In the genomic region with DNA sequence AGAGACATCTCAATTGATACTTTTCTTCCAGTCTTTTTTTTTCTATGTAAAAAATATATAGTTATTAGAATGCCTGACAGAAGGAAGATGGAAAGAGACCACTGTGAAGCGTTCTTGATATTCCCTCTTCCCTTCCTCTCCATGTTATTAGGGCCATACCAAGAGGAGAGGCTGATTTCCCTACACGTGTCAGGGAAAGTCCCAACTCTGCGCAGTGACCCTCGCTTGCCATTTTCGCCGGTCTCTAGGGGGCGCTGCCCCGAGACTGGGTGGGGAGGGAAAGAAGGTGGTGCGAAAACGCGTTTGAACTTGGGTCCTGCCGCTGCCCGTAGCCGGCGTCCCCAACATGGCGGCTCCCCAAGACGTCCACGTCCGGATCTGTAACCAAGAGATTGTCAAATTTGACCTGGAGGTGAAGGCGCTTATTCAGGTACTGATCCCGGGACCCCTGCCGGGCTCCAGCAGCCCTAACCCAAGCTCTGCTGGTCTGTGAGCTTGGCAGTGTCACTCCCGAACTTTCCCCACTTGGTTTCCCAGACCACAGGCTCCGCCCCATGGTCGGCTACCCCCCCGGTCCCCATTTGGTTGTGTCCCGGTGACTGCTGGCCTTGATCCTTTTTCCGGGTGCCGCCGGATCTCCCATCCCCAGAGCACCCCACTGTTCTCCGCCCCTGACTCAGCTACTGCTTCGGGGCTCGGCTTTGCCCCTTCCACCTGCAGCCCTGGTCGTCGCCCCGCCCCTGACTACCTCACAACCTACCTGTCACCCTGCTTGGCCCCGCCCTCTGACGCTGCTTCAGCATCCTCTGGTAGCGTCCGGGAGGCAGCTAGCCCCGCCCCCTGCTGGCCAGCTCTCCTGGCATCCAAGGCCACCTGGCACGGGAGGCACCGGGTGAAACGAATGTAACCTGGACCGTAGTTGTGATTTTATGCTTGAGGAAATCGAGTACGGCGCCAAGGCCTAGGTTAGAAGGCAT, we compare ENCODE assay signal across 8 cellular contexts. TPM values are rescaled to one million over a fixed set of nuclear protein-coding genes. Genes with fewer than 3 reads are reported as not detected.
DNase-seq lines count a peak whose midpoint lies in the region; ATAC-seq and TF ChIP-seq lines count a peak whose summit lies in the region.

A gene with protein sequence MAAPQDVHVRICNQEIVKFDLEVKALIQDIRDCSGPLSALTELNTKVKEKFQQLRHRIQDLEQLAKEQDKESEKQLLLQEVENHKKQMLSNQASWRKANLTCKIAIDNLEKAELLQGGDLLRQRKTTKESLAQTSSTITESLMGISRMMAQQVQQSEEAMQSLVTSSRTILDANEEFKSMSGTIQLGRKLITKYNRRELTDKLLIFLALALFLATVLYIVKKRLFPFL (plus strand): TSS at position 332 of the 977 bp plus-strand sequence. CDS start 15 bp downstream, at position 347.

- peak; percentile 90 for ATAC-seq in HG02870 (IDR thresholded peaks at IDR 0.05; ENCODE audit: unreplicated experiment)
- ATAC-seq in heart left ventricle: peak; percentile 87 to 97 (median 94)
- ATAC-seq in upper lobe of left lung (ENCODE audit: low FRiP score in 2 of 2): peak; percentile 98

- H3K4me3 ChIP-seq in adrenal gland: peak within 1 kb of the TSS; percentile 53 to 80 (median 70)
- peak within 1 kb of the TSS; percentile 68 to 100 (median 88) for H3K4me3 ChIP-seq in heart left ventricle
- peak within 1 kb of the TSS; percentile 78 to 95 (median 90) for H3K4me3 ChIP-seq in upper lobe of left lung

- TF ChIP-seq EP300 in upper lobe of left lung (IDR thresholded peaks at IDR 0.05): peak in 1 of 4 donors; percentile 76

- peak within 1 kb of the TSS; percentile 66 to 93 (median 83) for H3K27ac ChIP-seq in adrenal gland
- H3K27ac ChIP-seq in heart left ventricle: peak within 1 kb of the TSS; percentile 58 to 94 (median 89)
- H3K27ac ChIP-seq in upper lobe of left lung: peak within 1 kb of the TSS; percentile 91 to 95 (median 92)

- H3K4me1 ChIP-seq in adrenal gland (replicated peaks in 1 of 2): no peaks in the 10 kb centered on the region
- peaks cover 0 to 14% (median 5%) of the 10 kb centered on the region in 12 donors for H3K4me1 ChIP-seq in heart left ventricle
- H3K4me1 ChIP-seq in upper lobe of left lung: peaks cover 5 to 16% (median 9%) of the 10 kb centered on the region in 4 donors

- peak; percentile 99 for TF ChIP-seq CTCF in GM13976 (IDR thresholded peaks at IDR 0.05; ENCODE audit: borderline replicate concordance, control extremely low read depth, extremely low read depth, insufficient read depth, missing control alignments)
- TF ChIP-seq CTCF in adrenal gland (IDR thresholded peaks at IDR 0.05): peak; percentile 81 to 97 (median 93)
- TF ChIP-seq CTCF in heart left ventricle (IDR thresholded peaks at IDR 0.05): peak; percentile 90 to 99 (median 94)
- peak; percentile 85 to 93 (median 88) for TF ChIP-seq CTCF in upper lobe of left lung (IDR thresholded peaks at IDR 0.05)

- DNase-seq in GM13976 (ENCODE audit: low spot score): peak; percentile 95
- peak; percentile 95 for DNase-seq in NCI-H146 (lab: John Stamatoyannopoulos, UW)
- peak; percentile 94 to 97 (median 96) for DNase-seq in T-helper 1 cell
- DNase-seq in adrenal gland: peak; percentile 97 to 99 (median 99)
- DNase-seq in heart left ventricle: peak; percentile 94 to 98 (median 95)
- peak; percentile 92 for DNase-seq in pons (ENCODE audit: low spot score)
- peak; percentile 97 to 99 for DNase-seq in upper lobe of left lung

- peak; percentile 28 to 56 for TF ChIP-seq POLR2A in adrenal gland (IDR thresholded peaks at IDR 0.05)
- no peak for TF ChIP-seq POLR2A in heart left ventricle (IDR thresholded peaks at IDR 0.05)
- peak; percentile 29 to 74 (median 54) for TF ChIP-seq POLR2A in upper lobe of left lung (IDR thresholded peaks at IDR 0.05)

- H3K9me3 ChIP-seq in adrenal gland (replicated peaks in 1 of 3): no peaks in the 10 kb centered on the region
- H3K9me3 ChIP-seq in heart left ventricle: no peaks in the 10 kb centered on the region
- H3K9me3 ChIP-seq in upper lobe of left lung: no peaks in the 10 kb centered on the region

- H3K36me3 ChIP-seq in adrenal gland (replicated peaks in 1 of 2): peaks cover 0 to 4% of the 10 kb centered on the region in 2 donors
- peaks cover 0 to 32% (median 21%) of the 10 kb centered on the region in 9 donors for H3K36me3 ChIP-seq in heart left ventricle
- peaks cover 0 to 30% (median 15%) of the 10 kb centered on the region in 4 donors for H3K36me3 ChIP-seq in upper lobe of left lung

- H3K27me3 ChIP-seq in adrenal gland (no peaks in the 10 kb centered on the region), heart left ventricle (no peaks in the 10 kb centered on the region), upper lobe of left lung (no peaks in the 10 kb centered on the region)

- intact Hi-C loops in adrenal gland (cut with DNase I): loop anchor here (5.0 kb wide), 2 partner anchors 157 to 162 kb away; a partner anchor contains a TSS
- intact Hi-C loops in heart left ventricle (cut with DNase I): loop anchor here in 8 of 10 donors (2.0 to 10.0 kb wide), 9 partner anchors 87 to 440 kb away; a partner anchor contains a TSS

- 0 to 1% (median 1%) methylated on average over 21 to 48 of the region's 48 CpGs for WGBS in adrenal gland, 4 donors
- WGBS in heart left ventricle, 4 donors: 1% methylated on average over 41 to 48 of the region's 48 CpGs
- WGBS in upper lobe of left lung, 2 donors: 1 to 2% methylated on average over 21 to 48 of the region's 48 CpGs

- in situ Hi-C loops in GM13976 (cut with MboI; ENCODE audit: low sequenced_read_pairs, unreplicated experiment): loop anchor here (10.0 kb wide), 1 partner anchor 160 kb away; a partner anchor contains a TSS

RNA-seq across cellular contexts. Expression of the gene that starts here (rescaled TPM):
- 10 to 100 TPM in 6 of 8 donors, 1 to 10 TPM in 2; 5.9 to 28.8 (median 14.0) TPM for total RNA-seq in adrenal gland
- polyA plus RNA-seq in adrenal gland: 10 to 100 TPM; 13.1 to 26.9 (median 16.0) TPM
- total RNA-seq in heart left ventricle: 10 to 100 TPM in 3 of 9 donors, 1 to 10 TPM in 6; 8.0 to 11.7 (median 8.9) TPM
- 10 to 100 TPM; 11.6 to 18.3 TPM for polyA plus RNA-seq in heart left ventricle
- total RNA-seq in upper lobe of left lung: 10 to 100 TPM in 3 of 6 donors, 1 to 10 TPM in 3; 2.1 to 12.5 (median 10.6) TPM

Comparison
In these comparisons a context has a peak if more than half of its experiments do, and no peak if none do; other contexts are left out.
1. Peak in every context shown above with its lines: DNase-seq, ATAC-seq, H3K4me3 ChIP-seq and H3K27ac ChIP-seq.
2. POLR2A ChIP-seq: peak in adrenal gland (2 of 2) and upper lobe of left lung (4 of 4); none in heart left ventricle (0 of 2).